9 cellular contexts compared by ENCODE assay signal in genomic region chr20:19964289-19965263, GRCh38. TPM values are rescaled to one million over a fixed set of nuclear protein-coding genes. Genes with fewer than 3 reads are reported as not detected.
A peak's percentile ranks its signal among the peaks of the same experiment; 100 is the strongest.
DNase-seq lines count a peak whose midpoint lies in the region; ATAC-seq lines count a peak whose summit lies in the region.
"Had no signal": no experiment of that assay in that cellular context is flagged by ENCODE, and none has a peak within 500 bp of the region (broad histone marks: within the 10 kb centered on the region; RNA-seq: fewer than 3 reads in every experiment).

No MANE protein-coding gene starts in this region.

- ATAC-seq in esophagus mucosa, result peak; percentile 73
- ATAC-seq in HG03175 (IDR thresholded peaks at IDR 0.05; ENCODE audit: unreplicated experiment), result no peak
- no peak for ATAC-seq in HG03460 (IDR thresholded peaks at IDR 0.05; ENCODE audit: unreplicated experiment)

- DNase-seq in CD1c-positive myeloid dendritic cell (ENCODE audit: extremely low spot score) (peak; percentile 31), NCI-H460 (ENCODE audit: extremely low read depth, low read depth) (peak; percentile 27), non-pigmented ciliary epithelial cell (ENCODE audit: low read depth) (peak; percentile 85), NCI-H526 treated with DMSO at 0.1 percent for 48 hours (lab: John Stamatoyannopoulos, UW) (no peak), foreskin melanocyte (no peak)
- DNase-seq: effector CD4-positive, alpha-beta T cell had no signal

RNA-seq across cellular contexts. Expression of gene NAA20, which starts 52.6 kb away (rescaled TPM):
- 116 and 121 TPM in 2 replicates for total RNA-seq in NCI-H460 (2014; rRNA removed; shearing (Covaris generic))
- polyA plus RNA-seq in NCI-H460 (2014; cell fraction: nucleus; rRNA removed), result 92.6 and 101 TPM in 2 replicates
- 156 TPM for total RNA-seq in esophagus mucosa

Comparison
In these comparisons a context has a peak if more than half of its experiments do, and no peak if none do; other contexts are left out.
1. DNase-seq: peak in CD1c-positive myeloid dendritic cell (single experiment), NCI-H460 (single experiment) and non-pigmented ciliary epithelial cell (single experiment); none in NCI-H526 treated with DMSO at 0.1 percent for 48 hours (single experiment) and foreskin melanocyte (single experiment).